In the genomic region with DNA sequence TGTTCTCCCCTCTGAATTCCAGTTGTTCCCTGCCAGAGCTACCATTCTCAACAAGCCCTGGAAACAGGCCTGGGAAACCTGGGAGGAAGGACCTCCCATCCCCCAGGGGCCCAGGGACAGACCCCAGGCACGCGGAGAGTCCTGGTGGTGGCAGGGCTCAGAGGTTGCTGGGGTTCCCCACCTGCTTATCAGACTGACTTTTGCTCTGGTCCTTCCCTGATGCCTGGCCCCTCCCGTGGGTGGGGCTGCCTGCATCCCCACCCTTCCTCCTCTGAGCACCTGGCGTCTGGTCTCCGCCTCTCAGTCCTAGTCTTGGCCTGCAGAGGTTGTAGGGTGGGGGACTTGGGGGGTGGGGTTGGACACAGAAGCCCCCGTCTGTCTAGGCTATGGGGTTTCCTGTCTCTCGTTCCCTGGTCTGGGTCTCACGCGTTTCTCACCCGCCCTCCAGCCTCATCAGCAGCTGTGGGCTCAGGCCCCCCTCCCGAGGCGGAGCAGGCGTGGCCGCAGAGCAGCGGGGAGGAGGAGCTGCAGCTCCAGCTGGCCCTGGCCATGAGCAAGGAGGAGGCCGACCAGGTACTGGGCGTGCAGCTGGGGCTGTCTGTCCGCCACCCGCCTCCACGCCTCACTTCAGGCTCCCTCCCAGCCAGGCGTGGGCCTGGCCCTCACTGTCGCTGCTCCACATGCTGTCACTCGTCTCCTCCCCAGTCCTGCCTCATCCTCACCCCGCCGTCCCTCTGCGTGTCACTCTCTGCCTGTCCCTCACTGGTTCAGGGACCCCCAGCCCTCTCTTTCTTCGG, we compare ENCODE assay signal across 2 cellular contexts.
TF ChIP-seq lines count a peak whose summit lies in the region.

No MANE protein-coding gene starts in this region.

TF ChIP-seq in HCT116, 20 proteins besides CTCF, POLR2A, EP300 and RAD21:
- TF ChIP-seq EZH2 (IDR thresholded peaks at IDR 0.05) (no peak), YY1 (IDR thresholded peaks at IDR 0.05; ENCODE audit: extremely low read depth, insufficient replicate concordance, low read depth, low read length) (no peak), TCF7L2 (IDR thresholded peaks at IDR 0.05; ENCODE audit: borderline replicate concordance, extremely low read depth, insufficient read depth, insufficient read length) (no peak), CEBPB (IDR thresholded peaks at IDR 0.05; ENCODE audit: low read depth) (no peak), POLR2AphosphoS5 (IDR thresholded peaks at IDR 0.05; ENCODE audit: low read depth, low read length) (no peak), SP1 (IDR thresholded peaks at IDR 0.05; ENCODE audit: low read depth) (no peak), SIN3A (IDR thresholded peaks at IDR 0.05; ENCODE audit: low read depth) (no peak), JUND (IDR thresholded peaks at IDR 0.05) (no peak), SRF (IDR thresholded peaks at IDR 0.05; ENCODE audit: low read depth) (no peak), ZFX (IDR thresholded peaks at IDR 0.05) (no peak), ZNF274 (IDR thresholded peaks at IDR 0.05; ENCODE audit: low read depth, low read length) (no peak), EGR1 (IDR thresholded peaks at IDR 0.05; ENCODE audit: low read depth) (no peak)
- TF ChIP-seq, protein P1, sequence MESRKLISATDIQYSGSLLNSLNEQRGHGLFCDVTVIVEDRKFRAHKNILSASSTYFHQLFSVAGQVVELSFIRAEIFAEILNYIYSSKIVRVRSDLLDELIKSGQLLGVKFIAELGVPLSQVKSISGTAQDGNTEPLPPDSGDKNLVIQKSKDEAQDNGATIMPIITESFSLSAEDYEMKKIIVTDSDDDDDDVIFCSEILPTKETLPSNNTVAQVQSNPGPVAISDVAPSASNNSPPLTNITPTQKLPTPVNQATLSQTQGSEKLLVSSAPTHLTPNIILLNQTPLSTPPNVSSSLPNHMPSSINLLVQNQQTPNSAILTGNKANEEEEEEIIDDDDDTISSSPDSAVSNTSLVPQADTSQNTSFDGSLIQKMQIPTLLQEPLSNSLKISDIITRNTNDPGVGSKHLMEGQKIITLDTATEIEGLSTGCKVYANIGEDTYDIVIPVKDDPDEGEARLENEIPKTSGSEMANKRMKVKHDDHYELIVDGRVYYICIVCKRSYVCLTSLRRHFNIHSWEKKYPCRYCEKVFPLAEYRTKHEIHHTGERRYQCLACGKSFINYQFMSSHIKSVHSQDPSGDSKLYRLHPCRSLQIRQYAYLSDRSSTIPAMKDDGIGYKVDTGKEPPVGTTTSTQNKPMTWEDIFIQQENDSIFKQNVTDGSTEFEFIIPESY (IDR thresholded peaks at IDR 0.05; ENCODE audit: extremely low read depth, insufficient replicate concordance, low read length), result no peak
- TF ChIP-seq, protein P2, sequence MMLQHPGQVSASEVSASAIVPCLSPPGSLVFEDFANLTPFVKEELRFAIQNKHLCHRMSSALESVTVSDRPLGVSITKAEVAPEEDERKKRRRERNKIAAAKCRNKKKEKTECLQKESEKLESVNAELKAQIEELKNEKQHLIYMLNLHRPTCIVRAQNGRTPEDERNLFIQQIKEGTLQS (IDR thresholded peaks at IDR 0.05), result no peak
- TF ChIP-seq, protein P3, sequence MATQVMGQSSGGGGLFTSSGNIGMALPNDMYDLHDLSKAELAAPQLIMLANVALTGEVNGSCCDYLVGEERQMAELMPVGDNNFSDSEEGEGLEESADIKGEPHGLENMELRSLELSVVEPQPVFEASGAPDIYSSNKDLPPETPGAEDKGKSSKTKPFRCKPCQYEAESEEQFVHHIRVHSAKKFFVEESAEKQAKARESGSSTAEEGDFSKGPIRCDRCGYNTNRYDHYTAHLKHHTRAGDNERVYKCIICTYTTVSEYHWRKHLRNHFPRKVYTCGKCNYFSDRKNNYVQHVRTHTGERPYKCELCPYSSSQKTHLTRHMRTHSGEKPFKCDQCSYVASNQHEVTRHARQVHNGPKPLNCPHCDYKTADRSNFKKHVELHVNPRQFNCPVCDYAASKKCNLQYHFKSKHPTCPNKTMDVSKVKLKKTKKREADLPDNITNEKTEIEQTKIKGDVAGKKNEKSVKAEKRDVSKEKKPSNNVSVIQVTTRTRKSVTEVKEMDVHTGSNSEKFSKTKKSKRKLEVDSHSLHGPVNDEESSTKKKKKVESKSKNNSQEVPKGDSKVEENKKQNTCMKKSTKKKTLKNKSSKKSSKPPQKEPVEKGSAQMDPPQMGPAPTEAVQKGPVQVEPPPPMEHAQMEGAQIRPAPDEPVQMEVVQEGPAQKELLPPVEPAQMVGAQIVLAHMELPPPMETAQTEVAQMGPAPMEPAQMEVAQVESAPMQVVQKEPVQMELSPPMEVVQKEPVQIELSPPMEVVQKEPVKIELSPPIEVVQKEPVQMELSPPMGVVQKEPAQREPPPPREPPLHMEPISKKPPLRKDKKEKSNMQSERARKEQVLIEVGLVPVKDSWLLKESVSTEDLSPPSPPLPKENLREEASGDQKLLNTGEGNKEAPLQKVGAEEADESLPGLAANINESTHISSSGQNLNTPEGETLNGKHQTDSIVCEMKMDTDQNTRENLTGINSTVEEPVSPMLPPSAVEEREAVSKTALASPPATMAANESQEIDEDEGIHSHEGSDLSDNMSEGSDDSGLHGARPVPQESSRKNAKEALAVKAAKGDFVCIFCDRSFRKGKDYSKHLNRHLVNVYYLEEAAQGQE (IDR thresholded peaks at IDR 0.05; ENCODE audit: low read depth), result no peak
TF ChIP-seq in HCT116: peak in this region for 0.

TF ChIP-seq in SK-N-SH, 30 proteins besides CTCF, POLR2A, EP300 and RAD21:
- TF ChIP-seq TEAD4 (IDR thresholded peaks at IDR 0.05; ENCODE audit: borderline replicate concordance, insufficient read depth) (no peak), POLR2AphosphoS5 (IDR thresholded peaks at IDR 0.05; ENCODE audit: low read depth, low read length) (no peak), GATA2 (CRISPR knock-in tag; IDR thresholded peaks at IDR 0.05) (no peak), NRF1 (IDR thresholded peaks at IDR 0.05; ENCODE audit: low read depth, low read length) (no peak), SMC3 (IDR thresholded peaks at IDR 0.05; ENCODE audit: low read depth, low read length) (no peak), RFX5 (IDR thresholded peaks at IDR 0.05; ENCODE audit: low read length) (no peak), MXI1 (IDR thresholded peaks at IDR 0.05; ENCODE audit: low read depth, low read length) (no peak), RCOR1 (IDR thresholded peaks at IDR 0.05; ENCODE audit: low read length) (no peak), FOXM1 (IDR thresholded peaks at IDR 0.05; ENCODE audit: low read depth) (no peak), ELF1 (IDR thresholded peaks at IDR 0.05) (no peak), FOSL2 (IDR thresholded peaks at IDR 0.05; ENCODE audit: borderline replicate concordance, low read depth) (no peak)
- TF ChIP-seq, protein P4, sequence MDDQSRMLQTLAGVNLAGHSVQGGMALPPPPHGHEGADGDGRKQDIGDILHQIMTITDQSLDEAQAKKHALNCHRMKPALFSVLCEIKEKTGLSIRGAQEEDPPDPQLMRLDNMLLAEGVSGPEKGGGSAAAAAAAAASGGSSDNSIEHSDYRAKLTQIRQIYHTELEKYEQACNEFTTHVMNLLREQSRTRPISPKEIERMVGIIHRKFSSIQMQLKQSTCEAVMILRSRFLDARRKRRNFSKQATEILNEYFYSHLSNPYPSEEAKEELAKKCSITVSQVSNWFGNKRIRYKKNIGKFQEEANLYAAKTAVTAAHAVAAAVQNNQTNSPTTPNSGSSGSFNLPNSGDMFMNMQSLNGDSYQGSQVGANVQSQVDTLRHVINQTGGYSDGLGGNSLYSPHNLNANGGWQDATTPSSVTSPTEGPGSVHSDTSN (IDR thresholded peaks at IDR 0.05), result no peak
- TF ChIP-seq, protein P5, sequence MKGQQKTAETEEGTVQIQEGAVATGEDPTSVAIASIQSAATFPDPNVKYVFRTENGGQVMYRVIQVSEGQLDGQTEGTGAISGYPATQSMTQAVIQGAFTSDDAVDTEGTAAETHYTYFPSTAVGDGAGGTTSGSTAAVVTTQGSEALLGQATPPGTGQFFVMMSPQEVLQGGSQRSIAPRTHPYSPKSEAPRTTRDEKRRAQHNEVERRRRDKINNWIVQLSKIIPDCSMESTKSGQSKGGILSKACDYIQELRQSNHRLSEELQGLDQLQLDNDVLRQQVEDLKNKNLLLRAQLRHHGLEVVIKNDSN (IDR thresholded peaks at IDR 0.05; ENCODE audit: borderline replicate concordance, low read depth), result no peak
